Comparison of ENCODE assay signal across 8 cellular contexts in genomic region chr1:183471748-183472487, GRCh38. TPM values are rescaled to one million over a fixed set of nuclear protein-coding genes. Genes with fewer than 3 reads are reported as not detected.
DNase-seq lines count a peak whose midpoint lies in the region; ATAC-seq and TF ChIP-seq lines count a peak whose summit lies in the region.

No MANE protein-coding gene starts in this region.

- ATAC-seq in GM18499 (IDR thresholded peaks at IDR 0.05; ENCODE audit: insufficient read depth, unreplicated experiment) (peak; percentile 41), HG02943 (IDR thresholded peaks at IDR 0.05; ENCODE audit: low read depth, unreplicated experiment) (peak; percentile 48), right cardiac atrium (peak; percentile 89 to 92)

- intact Hi-C loops in ascending aorta (cut with DNase I) (loop anchor here (1.0 to 10.0 kb wide), 11 partner anchors 137 to 1845 kb away; partner anchors contain the start of genes ARPC5, C1orf21, DHX9 and GLUL), right cardiac atrium (cut with DNase I) (loop anchor here in 2 of 4 donors (5.0 to 10.0 kb wide), 3 partner anchors 73 to 163 kb away; partner anchors contain the start of gene ARPC5 (in 1 of the 2)), uterus (cut with DNase I; ENCODE audit: low total_unique reads) (loop anchor here (10.0 kb wide), 1 partner anchor 163 kb away; the partner anchor contains the start of gene ARPC5)

- H3K4me1 ChIP-seq in ascending aorta (peaks cover 5 to 12% of the 10 kb centered on the region in 2 donors), right cardiac atrium (ENCODE audit: control insufficient read depth, insufficient read depth, low read length) (peaks cover 2% of the 10 kb centered on the region), uterus (peaks cover 0 to 5% of the 10 kb centered on the region in 2 donors)

- H3K4me1 Mint-ChIP-seq in T-helper 2 cell treated with Interferon-gamma antibody and Interleukin-4, amounts not matched to agents 5 μg/mL and 100 μg/mL, for 36 hours (ENCODE audit: low read depth), result peaks cover 19% of the 10 kb centered on the region

- peaks cover 8% of the 10 kb centered on the region for H3K36me3 Mint-ChIP-seq in T-helper 2 cell treated with Interferon-gamma antibody and Interleukin-4, amounts not matched to agents 5 μg/mL and 100 μg/mL, for 36 hours (ENCODE audit: low read depth)

- H3K9me3 ChIP-seq in ascending aorta, result no peaks in the 10 kb centered on the region
- H3K9me3 ChIP-seq in right cardiac atrium (ENCODE audit: control insufficient read depth, low read length), result no peaks in the 10 kb centered on the region
- no peaks in the 10 kb centered on the region for H3K9me3 ChIP-seq in uterus

- H3K36me3 ChIP-seq in ascending aorta (no peaks in the 10 kb centered on the region), uterus (no peaks in the 10 kb centered on the region)

- H3K27me3 ChIP-seq in ascending aorta (no peaks in the 10 kb centered on the region), right cardiac atrium (ENCODE audit: control insufficient read depth, insufficient read depth) (no peaks in the 10 kb centered on the region), uterus (no peaks in the 10 kb centered on the region)

- WGBS in right cardiac atrium, result under 1% methylated on average over 41 of the region's 42 CpGs

- H3K27ac Mint-ChIP-seq in T-helper 2 cell treated with Interferon-gamma antibody and Interleukin-4, amounts not matched to agents 5 μg/mL and 100 μg/mL, for 36 hours, result peak overlapping the region; percentile 99

- H3K27me3 Mint-ChIP-seq in T-helper 2 cell treated with Interferon-gamma antibody and Interleukin-4, amounts not matched to agents 5 μg/mL and 100 μg/mL, for 36 hours (ENCODE audit: low read depth), result peaks cover 4% of the 10 kb centered on the region

- H3K4me3 Mint-ChIP-seq in T-helper 2 cell treated with Interferon-gamma antibody and Interleukin-4, amounts not matched to agents 5 μg/mL and 100 μg/mL, for 36 hours, result peak overlapping the region; percentile 96

- peak; percentile 28 to 57 for TF ChIP-seq POLR2A in uterus (IDR thresholded peaks at IDR 0.05)

- H3K4me3 ChIP-seq in ascending aorta, result peak overlapping the region; percentile 64 to 95
- peak overlapping the region; percentile 90 for H3K4me3 ChIP-seq in right cardiac atrium (ENCODE audit: low read length)
- H3K4me3 ChIP-seq in uterus, result peak overlapping the region; percentile 68 to 99

- TF ChIP-seq CTCF in ascending aorta (IDR thresholded peaks at IDR 0.05) (no peak), uterus (IDR thresholded peaks at IDR 0.05) (peak; percentile 6 to 36 (median 18))

- H3K27ac ChIP-seq in ascending aorta (peak overlapping the region; percentile 88 to 89), right cardiac atrium (ENCODE audit: low read length) (peak overlapping the region; percentile 97), uterus (peak overlapping the region; percentile 96 to 97)

- peak; percentile 99 for DNase-seq in NCI-H187 treated with DMSO at 0.1 percent for 48 hours (lab: John Stamatoyannopoulos, UW)
- DNase-seq in T-helper 2 cell treated with Interferon-gamma antibody and Interleukin-4, amounts not matched to agents 5 μg/mL and 100 μg/mL, for 36 hours (ENCODE audit: low spot score), result peak; percentile 90
- peak; percentile 93 to 99 for DNase-seq in ascending aorta (ENCODE audit: low spot score in 2 of 2)
- DNase-seq in right cardiac atrium, result peak; percentile 98 to 99 (median 99)
- peak; percentile 90 for DNase-seq in pulmonary artery endothelial cell (ENCODE audit: low read depth, low spot score)
- peak; percentile 98 to 99 for DNase-seq in uterus

- no peaks in the 10 kb centered on the region for H3K9me3 Mint-ChIP-seq in T-helper 2 cell treated with Interferon-gamma antibody and Interleukin-4, amounts not matched to agents 5 μg/mL and 100 μg/mL, for 36 hours

RNA-seq across cellular contexts. Expression of gene SMG7, which starts 0.4 kb away (rescaled TPM):
- 26.4 TPM for total RNA-seq in ascending aorta
- 10 to 100 TPM; 35.6 to 50.8 (median 44.0) TPM for total RNA-seq in right cardiac atrium
- 18.6 TPM for polyA plus RNA-seq in right cardiac atrium
- total RNA-seq in pulmonary artery endothelial cell, result 28.4 and 30.7 TPM in 2 replicates
- 10 to 100 TPM in 3 of 4 donors, 1 to 10 TPM in 1; 9.1 to 63.1 (median 37.0) TPM for total RNA-seq in uterus

RNA-seq across cellular contexts. Expression of gene NMNAT2, which starts 53.7 kb away (rescaled TPM):
- total RNA-seq in ascending aorta (0.53 TPM), right cardiac atrium (10 to 100 TPM; 32.8 to 80.6 (median 47.0) TPM), pulmonary artery endothelial cell (0.14 and 0.20 TPM in 2 replicates), uterus (1 to 10 TPM in 2 of 4 donors, under 1 TPM in 1, not detected in 1; 0.85 to 2.8 (median 1.5) TPM)
- 14.1 TPM for polyA plus RNA-seq in right cardiac atrium

Comparison
In these comparisons a context has a peak if more than half of its experiments do, and no peak if none do; other contexts are left out.
1. Peak in every context shown above with its lines: DNase-seq, ATAC-seq, H3K4me3 ChIP-seq and H3K27ac ChIP-seq.
2. CTCF ChIP-seq: peak in uterus (4 of 4); none in ascending aorta (0 of 3).
3. RNA of gene NMNAT2, which starts 53.7 kb away (total RNA-seq): 32.8 to 80.6 TPM in right cardiac atrium; 0.85 to 2.8 TPM in uterus, 0.53 TPM in ascending aorta (single experiment) and 0.14 to 0.20 TPM in pulmonary artery endothelial cell; every median in the first group is over 4 times any median in the second.